Comparison of ENCODE assay signal across 12 cellular contexts in genomic region chr12:104763163-104763805, GRCh38.
DNase-seq lines count a peak whose midpoint lies in the region; ATAC-seq and TF ChIP-seq lines count a peak whose summit lies in the region.
"Had no signal": no experiment of that assay in that cellular context is flagged by ENCODE, and none has a peak within 500 bp of the region (broad histone marks: within the 10 kb centered on the region; RNA-seq: fewer than 3 reads in every experiment).

No MANE protein-coding gene starts in this region.

- peaks cover 3% of the 10 kb centered on the region; the same call in 1 of the 2 replicates for H3K9me1 ChIP-seq in IMR-90 (ENCODE audit: insufficient read depth, low read length)

- WGBS in IMR-90 (ENCODE audit: extremely low coverage in 2 of 2, insufficient read length in 1 of 2), 2 experiments: no CpG with 5 or more reads among the region's 6 CpGs

- no peak overlapping the region for H3K4me2 ChIP-seq in IMR-90 (ENCODE audit: low read depth, low read length)

- POLR2A ChIA-PET in IMR-90 (lab: Charles Lee; ENCODE audit: unreplicated experiment): no interaction called here

- in situ Hi-C loops in IMR-90 (cut with MboI; ENCODE audit: low sequenced_read_pairs): no loop called here

- no peak overlapping the region for H3K4ac ChIP-seq in IMR-90 (ENCODE audit: low read depth, low read length)

- no TSS peak for BruUV-seq in IMR-90 (replicated peaks; lab: Mats Ljungman, UMichigan)

- DNase-seq in activated naive CD4-positive, alpha-beta T cell treated with anti-CD3 and anti-CD28 coated beads, Interleukin-2, amount 10 ng/mL, durations not matched to agents 7 days and 5 days: no peak
- DNase-seq in IMR-90 (peak; percentile 38), T-helper 9 cell (no peak), MG63 (no peak)
- peak; percentile 17 for DNase-seq in activated naive CD8-positive, alpha-beta T cell treated with anti-CD3 and anti-CD28 coated beads for 36 hours
- no peak for DNase-seq in stimulated activated naive CD8-positive, alpha-beta T cell treated with anti-CD3 and anti-CD28 coated beads, Interleukin-15, Interleukin-2, amounts not matched to agents 100 U/mL and 50 U/mL, for 24 hours
- DNase-seq: amygdala, foreskin melanocyte, NCI-H1694 had no signal

- no peak overlapping the region for H2AK9ac ChIP-seq in IMR-90 (replicated peaks; ENCODE audit: low read depth, low read length, poor library complexity)

- no peak overlapping the region for H4K8ac ChIP-seq in IMR-90 (ENCODE audit: low read depth in 2 of 2, low read length in 2 of 2)

- H2AFZ ChIP-seq in IMR-90 (replicated peaks; ENCODE audit: low read length, poor library complexity): no peak overlapping the region

- H3K4me1 ChIP-seq in IMR-90 (ENCODE audit: control insufficient read depth, insufficient read depth, low read length): no peaks in the 10 kb centered on the region

- H2AK5ac ChIP-seq in IMR-90 (ENCODE audit: low read depth, low read length): no peak overlapping the region

- peaks cover 11% of the 10 kb centered on the region for H3K27me3 ChIP-seq in IMR-90 (ENCODE audit: control insufficient read depth, insufficient read depth, low read length)
- no peaks in the 10 kb centered on the region for H3K27me3 ChIP-seq in MG63

- H3K9me3 ChIP-seq in IMR-90 (ENCODE audit: control insufficient read depth, insufficient read depth, low read length) (no peaks in the 10 kb centered on the region), MG63 (no peaks in the 10 kb centered on the region)

- TF ChIP-seq POLR2A in IMR-90 (IDR thresholded peaks at IDR 0.05; ENCODE audit: low read depth, low read length): no peak

- H2BK20ac ChIP-seq in IMR-90 (ENCODE audit: low read depth, low read length): no peak overlapping the region

- peaks cover 25% of the 10 kb centered on the region for H3K4me1 Mint-ChIP-seq in activated naive CD4-positive, alpha-beta T cell treated with anti-CD3 and anti-CD28 coated beads, Interleukin-2, amount 50 U/mL, for 24 hours
- H3K4me1 Mint-ChIP-seq in activated naive CD4-positive, alpha-beta T cell treated with anti-CD3 and anti-CD28 coated beads, Interleukin-2, amount 10 ng/mL, durations not matched to agents 7 days and 5 days: peaks cover 35% of the 10 kb centered on the region
- peaks cover 25% of the 10 kb centered on the region for H3K4me1 Mint-ChIP-seq in activated naive CD8-positive, alpha-beta T cell treated with anti-CD3 and anti-CD28 coated beads for 36 hours

- no peak overlapping the region for H2BK5ac ChIP-seq in IMR-90 (ENCODE audit: low read depth, low read length, poor library complexity, severe bottlenecking)

- no peak overlapping the region for H3K4me3 ChIP-seq in IMR-90 (ENCODE audit: insufficient read depth, low read depth, low read length)
- H3K4me3 ChIP-seq in MG63: no peak overlapping the region
- H3K4me3 ChIP-seq: SK-N-MC had no signal

- H4K20me1 ChIP-seq in IMR-90 (ENCODE audit: insufficient read depth, low read length): no peaks in the 10 kb centered on the region

- no peak for TF ChIP-seq RAD21 in IMR-90 (IDR thresholded peaks at IDR 0.05; ENCODE audit: low read length)

- H3K27ac ChIP-seq in IMR-90 (ENCODE audit: insufficient read depth, low read length): no peak overlapping the region
- H3K27ac ChIP-seq: SK-N-MC had no signal

- no peak overlapping the region for H3K56ac ChIP-seq in IMR-90 (ENCODE audit: extremely low read depth, insufficient read depth, low read length)

- H3K79me1 ChIP-seq in IMR-90 (ENCODE audit: low read depth in 1 of 2, low read length in 2 of 2): no peaks in the 10 kb centered on the region

- H3K36me3 Mint-ChIP-seq in activated naive CD4-positive, alpha-beta T cell treated with anti-CD3 and anti-CD28 coated beads, Interleukin-2, amount 50 U/mL, for 24 hours: peaks cover 2% of the 10 kb centered on the region
- peaks cover 29% of the 10 kb centered on the region for H3K36me3 Mint-ChIP-seq in activated naive CD4-positive, alpha-beta T cell treated with anti-CD3 and anti-CD28 coated beads, Interleukin-2, amount 10 ng/mL, durations not matched to agents 7 days and 5 days
- peaks cover 9% of the 10 kb centered on the region for H3K36me3 Mint-ChIP-seq in activated naive CD8-positive, alpha-beta T cell treated with anti-CD3 and anti-CD28 coated beads for 36 hours

- H2BK15ac ChIP-seq in IMR-90 (ENCODE audit: low read depth, low read length): no peak overlapping the region

- H3K9me3 Mint-ChIP-seq in activated naive CD4-positive, alpha-beta T cell treated with anti-CD3 and anti-CD28 coated beads, Interleukin-2, amount 50 U/mL, for 24 hours: no peaks in the 10 kb centered on the region
- no peaks in the 10 kb centered on the region for H3K9me3 Mint-ChIP-seq in activated naive CD4-positive, alpha-beta T cell treated with anti-CD3 and anti-CD28 coated beads, Interleukin-2, amount 10 ng/mL, durations not matched to agents 7 days and 5 days
- H3K9me3 Mint-ChIP-seq in activated naive CD8-positive, alpha-beta T cell treated with anti-CD3 and anti-CD28 coated beads for 36 hours: peaks cover 1% of the 10 kb centered on the region

- intact Hi-C loops in IMR-90 (cut with micrococcal nuclease): no loop called here

- CTCF ChIA-PET in activated naive CD4-positive, alpha-beta T cell treated with anti-CD3 and anti-CD28 coated beads, Interleukin-2, amount 10 ng/mL, durations not matched to agents 7 days and 5 days (lab: Charles Lee): interaction anchor here (1.2 kb wide), 1 partner anchor 30 kb away, joined by 4 read pairs; no protein-coding TSS in a partner anchor
- CTCF ChIA-PET in IMR-90 (lab: Yijun Ruan, JAX): no interaction called here

- no peak overlapping the region for H3K4me3 Mint-ChIP-seq in activated naive CD4-positive, alpha-beta T cell treated with anti-CD3 and anti-CD28 coated beads, Interleukin-2, amount 50 U/mL, for 24 hours
- H3K4me3 Mint-ChIP-seq in activated naive CD4-positive, alpha-beta T cell treated with anti-CD3 and anti-CD28 coated beads, Interleukin-2, amount 10 ng/mL, durations not matched to agents 7 days and 5 days: no peak overlapping the region
- H3K4me3 Mint-ChIP-seq in activated naive CD8-positive, alpha-beta T cell treated with anti-CD3 and anti-CD28 coated beads for 36 hours: peak overlapping the region; percentile 8

- ATAC-seq in IMR-90 (ENCODE audit: low read depth) (no peak), GM21717 (IDR thresholded peaks at IDR 0.05; ENCODE audit: unreplicated experiment) (no peak)
- peak; percentile 89 for ATAC-seq in stimulated activated naive CD8-positive, alpha-beta T cell treated with anti-CD3 and anti-CD28 coated beads, Interleukin-15, Interleukin-2, amounts not matched to agents 100 U/mL and 50 U/mL, for 24 hours

- no peak overlapping the region for H3K23ac ChIP-seq in IMR-90 (ENCODE audit: low read depth, low read length)

- H3K27me3 Mint-ChIP-seq in activated naive CD4-positive, alpha-beta T cell treated with anti-CD3 and anti-CD28 coated beads, Interleukin-2, amount 50 U/mL, for 24 hours: no peaks in the 10 kb centered on the region
- no peaks in the 10 kb centered on the region for H3K27me3 Mint-ChIP-seq in activated naive CD4-positive, alpha-beta T cell treated with anti-CD3 and anti-CD28 coated beads, Interleukin-2, amount 10 ng/mL, durations not matched to agents 7 days and 5 days
- H3K27me3 Mint-ChIP-seq in activated naive CD8-positive, alpha-beta T cell treated with anti-CD3 and anti-CD28 coated beads for 36 hours: no peaks in the 10 kb centered on the region

- no peak overlapping the region for H3K18ac ChIP-seq in IMR-90 (ENCODE audit: low read depth, low read length)

- H3K9ac ChIP-seq in IMR-90 (ENCODE audit: low read depth, low read length): no peak overlapping the region

- no peak overlapping the region for H4K91ac ChIP-seq in IMR-90 (ENCODE audit: insufficient read depth, low read depth, low read length)

- no peak overlapping the region for H4K5ac ChIP-seq in IMR-90 (ENCODE audit: low read depth, low read length)

- H3K36me3 ChIP-seq in IMR-90 (ENCODE audit: control insufficient read depth, insufficient read depth, low read length): no peaks in the 10 kb centered on the region
- no peaks in the 10 kb centered on the region for H3K36me3 ChIP-seq in MG63

- H3K27ac Mint-ChIP-seq in activated naive CD4-positive, alpha-beta T cell treated with anti-CD3 and anti-CD28 coated beads, Interleukin-2, amount 50 U/mL, for 24 hours: peak overlapping the region; percentile 32
- H3K27ac Mint-ChIP-seq in activated naive CD4-positive, alpha-beta T cell treated with anti-CD3 and anti-CD28 coated beads, Interleukin-2, amount 10 ng/mL, durations not matched to agents 7 days and 5 days: no peak overlapping the region
- H3K27ac Mint-ChIP-seq in activated naive CD8-positive, alpha-beta T cell treated with anti-CD3 and anti-CD28 coated beads for 36 hours: peak overlapping the region; percentile 59

- dilution Hi-C loops in IMR-90 (cut with HindIII; ENCODE audit: low sequenced_read_pairs, unreplicated experiment): no loop called here

- no peak overlapping the region for H2BK120ac ChIP-seq in IMR-90 (ENCODE audit: low read depth, low read length)

- H3K14ac ChIP-seq in IMR-90 (replicated peaks; ENCODE audit: low read depth, low read length): no peak overlapping the region

- TF ChIP-seq CTCF in IMR-90 (conservative IDR thresholded peaks at IDR 0.05; ENCODE audit: low read depth, low read length): no peak

TF ChIP-seq in IMR-90, 13 proteins besides CTCF, POLR2A, EP300 and RAD21:
- no peak for TF ChIP-seq FOS (IDR thresholded peaks at IDR 0.05; ENCODE audit: low read depth, low read length)
- peak; percentile 54; the same call in 1 of the 2 replicates for TF ChIP-seq CEBPB (IDR thresholded peaks at IDR 0.05; ENCODE audit: low read depth, low read length)

Comparison
In these comparisons a context has a peak if more than half of its experiments do, and no peak if none do; other contexts are left out.
1. DNase-seq: peak in IMR-90 (single experiment) and activated naive CD8-positive, alpha-beta T cell treated with anti-CD3 and anti-CD28 coated beads for 36 hours (single experiment); none in activated naive CD4-positive, alpha-beta T cell treated with anti-CD3 and anti-CD28 coated beads, Interleukin-2, amount 10 ng/mL, durations not matched to agents 7 days and 5 days (single experiment), stimulated activated naive CD8-positive, alpha-beta T cell treated with anti-CD3 and anti-CD28 coated beads, Interleukin-15, Interleukin-2, amounts not matched to agents 100 U/mL and 50 U/mL, for 24 hours (single experiment), T-helper 9 cell (single experiment) and MG63 (single experiment).